Comparison of ENCODE assay signal across 19 cellular contexts in the genomic region with DNA sequence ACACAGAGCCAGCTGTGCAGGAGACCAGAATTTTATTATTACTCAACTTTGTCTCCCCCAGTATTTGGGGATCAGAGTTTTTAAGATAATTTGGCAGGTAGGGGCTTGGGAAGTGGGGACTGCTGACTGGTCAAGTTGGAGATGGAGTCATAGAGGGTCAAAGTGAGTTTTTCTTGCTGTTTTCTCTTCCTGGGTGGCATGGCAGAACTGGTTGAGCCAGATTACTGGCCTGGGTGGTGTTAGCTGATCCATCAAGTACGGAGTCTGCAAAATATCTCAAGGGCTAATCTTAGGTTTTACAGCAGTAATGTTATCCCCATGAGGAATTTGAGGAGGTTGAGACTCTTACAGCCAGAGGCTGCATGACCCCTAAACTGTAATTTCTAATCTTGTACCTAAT.
DNase-seq lines count a peak whose midpoint lies in the region; ATAC-seq and TF ChIP-seq lines count a peak whose summit lies in the region.
"Had no signal": no experiment of that assay in that cellular context is flagged by ENCODE, and none has a peak within 500 bp of the region (broad histone marks: within the 10 kb centered on the region; RNA-seq: fewer than 3 reads in every experiment).

No MANE protein-coding gene starts in this region.

- no peaks in the 10 kb centered on the region for H3K27me3 Mint-ChIP-seq in T-cell
- H3K27me3 Mint-ChIP-seq: B cell; CD4-positive, alpha-beta T cell had no signal

- peak; percentile 10 for DNase-seq in NCI-H82 (lab: John Stamatoyannopoulos, UW)
- no peak for DNase-seq in NCI-H82 treated with DMSO at 0.1 percent for 48 hours (lab: John Stamatoyannopoulos, UW; ENCODE audit: unreplicated experiment)
- peak; percentile 29 for DNase-seq in HT-29 (ENCODE audit: low spot score)
- peak; percentile 27 for DNase-seq in epithelial cell of esophagus (ENCODE audit: low read depth)
- no peak for DNase-seq in NCI-H2196 (lab: John Stamatoyannopoulos, UW; ENCODE audit: unreplicated experiment)
- DNase-seq in T-cell = no peak
- no peak for DNase-seq in nucleus accumbens (lab: John Stamatoyannopoulos, UW)
- DNase-seq: AML-193; Caco-2; Calu3; CD4-positive, alpha-beta T cell; CD8-positive, alpha-beta T cell; DMS79 treated with DMSO at 0.1 percent for 48 hours; GF-D8 had no signal

- no peak overlapping the region for H3K9ac ChIP-seq in BLaER1

- no peak overlapping the region for H3K27ac Mint-ChIP-seq in T-cell
- H3K27ac Mint-ChIP-seq: B cell; CD4-positive, alpha-beta T cell; CD8-positive, alpha-beta T cell had no signal

- peak overlapping the region; percentile 57 for H3K4me2 ChIP-seq in BLaER1
- H3K4me2 ChIP-seq: A549 had no signal

- no peaks in the 10 kb centered on the region for H3K36me3 Mint-ChIP-seq in T-cell
- H3K36me3 Mint-ChIP-seq: CD8-positive, alpha-beta T cell had no signal

- H3K36me3 ChIP-seq in BLaER1 = no peaks in the 10 kb centered on the region

- 0 out of 2 replicates have a peak, but pooled peaks cover 6% of the 10 kb centered on the region for H3K9me3 ChIP-seq in BLaER1
- H3K9me3 ChIP-seq: A549, Caco-2 had no signal

- no peak overlapping the region for H3K27ac ChIP-seq in BLaER1
- H3K27ac ChIP-seq: 22Rv1, A549, C4-2B had no signal

- no peak for ATAC-seq in T-cell (replicated peaks in 1 of 4)
- ATAC-seq: A549; CD8-positive, alpha-beta T cell had no signal

- peaks cover 16% of the 10 kb centered on the region for H3K4me1 ChIP-seq in BLaER1
- H3K4me1 ChIP-seq: A549, Caco-2 had no signal

- H3K27me3 ChIP-seq in BLaER1 = no peaks in the 10 kb centered on the region

- H3K4me3 ChIP-seq in BLaER1 = no peak overlapping the region
- no peak overlapping the region for H3K4me3 ChIP-seq in epithelial cell of esophagus (ENCODE audit: low read length)
- H3K4me3 ChIP-seq: A549 had no signal

- peaks cover 9 to 29% (median 14%) of the 10 kb centered on the region in 3 donors for H3K9me3 Mint-ChIP-seq in T-cell

- H3K4me3 Mint-ChIP-seq in T-cell = no peak overlapping the region
- H3K4me3 Mint-ChIP-seq: B cell; CD4-positive, alpha-beta T cell; CD8-positive, alpha-beta T cell had no signal

- H4K20me1 ChIP-seq in BLaER1 = no peaks in the 10 kb centered on the region

- H3K4me1 Mint-ChIP-seq in T-cell = no peaks in the 10 kb centered on the region
- H3K4me1 Mint-ChIP-seq: B cell had no signal

- POLR2A ChIA-PET in T-cell (lab: Charles Lee) = no interaction called here

- CTCF ChIA-PET in T-cell (lab: Charles Lee) = no interaction called here

- no peak for TF ChIP-seq CTCF in epithelial cell of esophagus (IDR thresholded peaks at IDR 0.05; ENCODE audit: insufficient read depth, low read depth, low read length, missing control alignments)

Comparison
In these comparisons a context has a peak if more than half of its experiments do, and no peak if none do; other contexts are left out.
1. DNase-seq: peak in NCI-H82 (single experiment), HT-29 (single experiment) and epithelial cell of esophagus (single experiment); none in NCI-H82 treated with DMSO at 0.1 percent for 48 hours (single experiment), NCI-H2196 (single experiment), T-cell (0 of 34) and nucleus accumbens (0 of 56).